11 cellular contexts compared by ENCODE assay signal in genomic region chr21:43739648-43740435, GRCh38. TPM values are rescaled to one million over a fixed set of nuclear protein-coding genes. Genes with fewer than 3 reads are reported as not detected.
DNase-seq lines count a peak whose midpoint lies in the region; ATAC-seq and TF ChIP-seq lines count a peak whose summit lies in the region.
"Had no signal": no experiment of that assay in that cellular context is flagged by ENCODE, and none has a peak within 500 bp of the region (broad histone marks: within the 10 kb centered on the region; RNA-seq: fewer than 3 reads in every experiment).

No MANE protein-coding gene starts in this region.

- ATAC-seq in foreskin keratinocyte (peak; percentile 28), HG02798 (IDR thresholded peaks at IDR 0.05; ENCODE audit: poor library complexity, unreplicated experiment) (no peak), GM19467 (IDR thresholded peaks at IDR 0.05; ENCODE audit: unreplicated experiment) (no peak), HG02884 (IDR thresholded peaks at IDR 0.05; ENCODE audit: unreplicated experiment) (no peak)

- H3K27ac ChIP-seq in CD4-positive, alpha-beta memory T cell (ENCODE audit: low read depth, low read length): no peak overlapping the region
- H3K27ac ChIP-seq in foreskin keratinocyte: no peak overlapping the region
- H3K27ac ChIP-seq: right lobe of liver had no signal

- no peaks in the 10 kb centered on the region for H3K4me1 ChIP-seq in CD4-positive, alpha-beta memory T cell (ENCODE audit: insufficient read depth, low read length)
- H3K4me1 ChIP-seq in foreskin keratinocyte: no peaks in the 10 kb centered on the region

- H3K4me3 Mint-ChIP-seq in CD4-positive, alpha-beta memory T cell: no peak overlapping the region
- H3K4me3 Mint-ChIP-seq in progenitor cell of endocrine pancreas (ENCODE audit: low read depth): no peak overlapping the region
- H3K4me3 Mint-ChIP-seq: activated naive CD8-positive, alpha-beta T cell had no signal

- H3K36me3 Mint-ChIP-seq in CD4-positive, alpha-beta memory T cell: peaks cover 12 to 17% of the 10 kb centered on the region in 2 donors
- peaks cover 2% of the 10 kb centered on the region for H3K36me3 Mint-ChIP-seq in progenitor cell of endocrine pancreas (ENCODE audit: insufficient read depth)

- TF ChIP-seq CTCF in foreskin keratinocyte (conservative IDR thresholded peaks at IDR 0.05): no peak
- TF ChIP-seq CTCF in progenitor cell of endocrine pancreas (IDR thresholded peaks at IDR 0.05; ENCODE audit: unreplicated experiment): no peak

- POLR2A ChIA-PET in CD4-positive, alpha-beta memory T cell (lab: Charles Lee; ENCODE audit: partially characterized antibody): no interaction called here

- no peaks in the 10 kb centered on the region for H3K9me3 Mint-ChIP-seq in CD4-positive, alpha-beta memory T cell
- H3K9me3 Mint-ChIP-seq in progenitor cell of endocrine pancreas (ENCODE audit: low read depth): no peaks in the 10 kb centered on the region

- CTCF ChIA-PET in CD4-positive, alpha-beta memory T cell (lab: Charles Lee; ENCODE audit: partially characterized antibody): no interaction called here

- no peak overlapping the region for H3K4me3 ChIP-seq in CD4-positive, alpha-beta memory T cell (ENCODE audit: low read length in 2 of 2)
- H3K4me3 ChIP-seq: right lobe of liver had no signal

- no peaks in the 10 kb centered on the region for H3K9me3 ChIP-seq in CD4-positive, alpha-beta memory T cell (ENCODE audit: control insufficient read depth in 1 of 2, low read length in 2 of 2)
- H3K9me3 ChIP-seq: right lobe of liver had no signal

- peak overlapping the region in 5 of 7 donors; percentile 22 to 87 (median 45) for H3K27ac Mint-ChIP-seq in CD4-positive, alpha-beta memory T cell
- peak overlapping the region; percentile 96 for H3K27ac Mint-ChIP-seq in progenitor cell of endocrine pancreas
- H3K27ac Mint-ChIP-seq: activated naive CD8-positive, alpha-beta T cell had no signal

- H3K27me3 Mint-ChIP-seq in CD4-positive, alpha-beta memory T cell: no peaks in the 10 kb centered on the region
- no peaks in the 10 kb centered on the region for H3K27me3 Mint-ChIP-seq in progenitor cell of endocrine pancreas
- H3K27me3 Mint-ChIP-seq: activated naive CD8-positive, alpha-beta T cell had no signal

- no peaks in the 10 kb centered on the region for H3K27me3 ChIP-seq in CD4-positive, alpha-beta memory T cell (ENCODE audit: insufficient read depth, low read length)
- no peaks in the 10 kb centered on the region for H3K27me3 ChIP-seq in foreskin keratinocyte
- H3K27me3 ChIP-seq: right lobe of liver had no signal

- intact Hi-C loops in CD4-positive, alpha-beta memory T cell (cut with micrococcal nuclease): no loop called here

- peaks cover 0 to 8% (median 2%) of the 10 kb centered on the region in 4 donors for H3K4me1 Mint-ChIP-seq in CD4-positive, alpha-beta memory T cell
- H3K4me1 Mint-ChIP-seq in progenitor cell of endocrine pancreas (ENCODE audit: low read depth): peaks cover 8% of the 10 kb centered on the region

- DNase-seq in CD4-positive, alpha-beta memory T cell: no peak
- DNase-seq in OCI-M1 (lab: John Stamatoyannopoulos, UW) (peak; percentile 84), foreskin keratinocyte (no peak), progenitor cell of endocrine pancreas (ENCODE audit: low spot score, unreplicated experiment) (no peak), anterior cingulate cortex (lab: John Stamatoyannopoulos, UW) (no peak)
- DNase-seq: DMS79 treated with DMSO at 0.1 percent for 48 hours, right lobe of liver had no signal

- peaks cover 17% of the 10 kb centered on the region for H3K36me3 ChIP-seq in CD4-positive, alpha-beta memory T cell (ENCODE audit: insufficient read depth, low read length)

RNA-seq across cellular contexts. Expression of gene PDXK, which starts 20.9 kb away (rescaled TPM):
- total RNA-seq in CD4-positive, alpha-beta memory T cell: 10 to 100 TPM; 90.8 to 94.3 TPM
- 10 to 100 TPM; 37.5 to 64.1 TPM for polyA plus RNA-seq in CD4-positive, alpha-beta memory T cell
- total RNA-seq in foreskin keratinocyte (150 and 176 TPM in 2 replicates), progenitor cell of endocrine pancreas (56.1 and 57.6 TPM in 2 replicates)
- 176 and 205 TPM in 2 replicates for polyA plus RNA-seq in foreskin keratinocyte

RNA-seq across cellular contexts. Expression of gene CSTB, which starts 36.3 kb away (rescaled TPM):
- total RNA-seq in CD4-positive, alpha-beta memory T cell: 10 to 100 TPM; 46.0 to 48.8 TPM
- polyA plus RNA-seq in CD4-positive, alpha-beta memory T cell: 10 to 100 TPM; 68.4 to 97.0 TPM
- 49.5 and 63.0 TPM in 2 replicates for total RNA-seq in foreskin keratinocyte
- 123 and 183 TPM in 2 replicates for polyA plus RNA-seq in foreskin keratinocyte
- 42.0 and 42.6 TPM in 2 replicates for total RNA-seq in progenitor cell of endocrine pancreas

RNA-seq across cellular contexts. Expression of gene RRP1, which starts 49.5 kb away (rescaled TPM):
- total RNA-seq in CD4-positive, alpha-beta memory T cell: 10 to 100 TPM; 25.4 to 27.7 TPM
- polyA plus RNA-seq in CD4-positive, alpha-beta memory T cell: 10 to 100 TPM; 13.5 to 22.2 TPM
- total RNA-seq in foreskin keratinocyte (26.5 and 28.0 TPM in 2 replicates), progenitor cell of endocrine pancreas (30.9 and 32.6 TPM in 2 replicates)
- 31.8 and 37.0 TPM in 2 replicates for polyA plus RNA-seq in foreskin keratinocyte
